Comparison of ENCODE assay signal across 18 cellular contexts in the genomic region with DNA sequence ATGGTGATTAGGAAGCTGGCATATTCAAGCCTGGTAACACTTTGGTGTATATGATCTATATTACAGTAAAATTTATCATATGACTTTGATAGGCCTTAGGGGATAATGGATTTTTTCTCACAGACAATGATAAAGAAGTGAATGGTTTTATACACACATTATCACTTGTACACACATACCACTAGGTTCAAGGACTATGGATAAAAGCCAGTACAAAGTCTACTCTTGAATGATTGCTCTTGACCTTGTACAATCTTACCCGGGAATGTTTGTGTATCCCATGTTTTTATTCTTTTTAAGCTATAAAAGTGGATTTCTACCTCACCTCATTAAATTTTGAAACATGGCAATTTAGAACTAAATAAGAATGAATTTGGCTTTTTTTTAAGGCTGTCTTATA.
DNase-seq lines count a peak whose midpoint lies in the region; ATAC-seq, FAIRE-seq and TF ChIP-seq lines count a peak whose summit lies in the region.
"Had no signal": no experiment of that assay in that cellular context is flagged by ENCODE, and none has a peak within 500 bp of the region (broad histone marks: within the 10 kb centered on the region; RNA-seq: fewer than 3 reads in every experiment).

No MANE protein-coding gene starts in this region.

- H3K27ac Mint-ChIP-seq in activated naive CD4-positive, alpha-beta T cell treated with anti-CD3 and anti-CD28 coated beads, Interleukin-2, amount 50 U/mL, for 72 hours, result no peak overlapping the region
- H3K27ac Mint-ChIP-seq: B cell; CD8-positive, alpha-beta T cell; H9 had no signal

- dilution Hi-C loops in mammary epithelial cell (cut with HindIII; ENCODE audit: low sequenced_read_pairs), result no loop called here

- no peak for FAIRE-seq in small intestine (lab: Jason Lieb, UNC)
- FAIRE-seq: GM12878 had no signal

- CTCF ChIA-PET in PC-3 (lab: Charles Lee) (no interaction called here), mammary epithelial cell (lab: Charles Lee; ENCODE audit: low non-redundant PET) (interaction anchor here (0.6 kb wide), 1 partner anchor 124 kb away, joined by 4 read pairs; no protein-coding TSS in a partner anchor)

- no peak for TF ChIP-seq CTCF in KMS-11 (conservative IDR thresholded peaks at IDR 0.05; ENCODE audit: low read depth, low read length)
- TF ChIP-seq CTCF in PC-3 (conservative IDR thresholded peaks at IDR 0.05; ENCODE audit: low read depth, low read length), result no peak
- TF ChIP-seq CTCF in mammary epithelial cell (conservative IDR thresholded peaks at IDR 0.05 in 1 of 2, IDR thresholded peaks at IDR 0.05 in 1 of 2; ENCODE audit: extremely low read depth in 1 of 2, insufficient read depth in 1 of 2, low read depth in 1 of 2, low read length in 2 of 2), result no peak

- H2AFZ ChIP-seq in KMS-11 (ENCODE audit: low read depth), result no peak overlapping the region
- H2AFZ ChIP-seq in PC-3 (ENCODE audit: low read length), result no peak overlapping the region
- H2AFZ ChIP-seq in mammary epithelial cell (ENCODE audit: low read depth, low read length), result no peak overlapping the region

- H3K9me2 ChIP-seq in PC-3 (replicated peaks; ENCODE audit: low read length), result no peaks in the 10 kb centered on the region

- H3K9me3 ChIP-seq in PC-3 (ENCODE audit: low read length) (no peaks in the 10 kb centered on the region), small intestine (ENCODE audit: control insufficient read depth, low read depth) (no peaks in the 10 kb centered on the region), mammary epithelial cell (replicated peaks; ENCODE audit: insufficient read depth, low read length) (no peaks in the 10 kb centered on the region)
- H3K9me3 ChIP-seq: BLaER1 treated with 17β-estradiol and CSF1 and Interleukin-3, amounts not matched to agents 10 nM and 100 nM had no signal

- no peaks in the 10 kb centered on the region for H4K20me1 ChIP-seq in KMS-11 (ENCODE audit: insufficient read depth)
- H4K20me1 ChIP-seq in PC-3 (ENCODE audit: low read length), result no peaks in the 10 kb centered on the region
- H4K20me1 ChIP-seq in mammary epithelial cell (ENCODE audit: insufficient read depth, low read length), result no peaks in the 10 kb centered on the region
- H4K20me1 ChIP-seq: BLaER1 treated with 17β-estradiol and CSF1 and Interleukin-3, amounts not matched to agents 10 nM and 100 nM had no signal

- H3K79me2 ChIP-seq in KMS-11 (ENCODE audit: insufficient read depth, low read depth) (no peaks in the 10 kb centered on the region), PC-3 (ENCODE audit: low read length) (no peaks in the 10 kb centered on the region), mammary epithelial cell (ENCODE audit: insufficient read depth, low read length) (no peaks in the 10 kb centered on the region)

- H3F3A ChIP-seq in PC-3 (ENCODE audit: low read length, unreplicated experiment), result no peaks in the 10 kb centered on the region

- in situ Hi-C loops in mammary epithelial cell (cut with MboI; ENCODE audit: low sequenced_read_pairs in 2 of 2), result no loop called here

- no peaks in the 10 kb centered on the region for H3K36me3 Mint-ChIP-seq in activated naive CD4-positive, alpha-beta T cell treated with anti-CD3 and anti-CD28 coated beads, Interleukin-2, amount 50 U/mL, for 72 hours
- H3K36me3 Mint-ChIP-seq: CD8-positive, alpha-beta T cell had no signal

- peak overlapping the region; percentile 35; the same call in 1 of the 2 replicates for H3K4me2 ChIP-seq in KMS-11
- H3K4me2 ChIP-seq in PC-3 (ENCODE audit: low read length), result 0 out of 2 replicates have a peak overlapping the region, but pooled peaks have one; percentile 38
- H3K4me2 ChIP-seq in mammary epithelial cell (ENCODE audit: insufficient read depth, low read depth, low read length), result no peak overlapping the region
- H3K4me2 ChIP-seq: BLaER1 treated with 17β-estradiol and CSF1 and Interleukin-3, amounts not matched to agents 10 nM and 100 nM had no signal

- no peak overlapping the region for H3K9ac ChIP-seq in KMS-11
- no peak overlapping the region for H3K9ac ChIP-seq in PC-3 (ENCODE audit: low read length)
- no peak overlapping the region for H3K9ac ChIP-seq in mammary epithelial cell (ENCODE audit: insufficient read depth, low read length)
- H3K9ac ChIP-seq: BLaER1 treated with 17β-estradiol and CSF1 and Interleukin-3, amounts not matched to agents 10 nM and 100 nM had no signal

- intact Hi-C loops in PC-3 (cut with micrococcal nuclease) (no loop called here), left colon (cut with DNase I, micrococcal nuclease) (no loop called here), mammary epithelial cell (cut with micrococcal nuclease) (no loop called here)

- no peak overlapping the region for H3K27ac ChIP-seq in KMS-11
- no peak overlapping the region for H3K27ac ChIP-seq in PC-3 (ENCODE audit: low read length)
- no peak overlapping the region for H3K27ac ChIP-seq in small intestine (ENCODE audit: low read depth in 1 of 2, low read length in 1 of 2)
- no peak overlapping the region for H3K27ac ChIP-seq in mammary epithelial cell (ENCODE audit: insufficient read depth, low read depth, low read length)
- H3K27ac ChIP-seq: BLaER1 treated with 17β-estradiol and CSF1 and Interleukin-3, amounts not matched to agents 10 nM and 100 nM had no signal

- peaks cover 46% of the 10 kb centered on the region for H3K4me1 ChIP-seq in KMS-11 (ENCODE audit: low read depth, poor library complexity, severe bottlenecking)
- 0 out of 2 replicates have a peak, but pooled peaks cover 4% of the 10 kb centered on the region for H3K4me1 ChIP-seq in PC-3 (ENCODE audit: insufficient read depth, low read length)
- peaks cover 0 to 2% of the 10 kb centered on the region in 2 donors for H3K4me1 ChIP-seq in small intestine (ENCODE audit: control insufficient read depth in 2 of 2, insufficient read depth in 1 of 2, low read depth in 1 of 2, low read length in 1 of 2)
- H3K4me1 ChIP-seq in mammary epithelial cell (ENCODE audit: insufficient read depth, low read length), result no peaks in the 10 kb centered on the region

- no peak overlapping the region for H3K4me3 ChIP-seq in KMS-11 (IDR thresholded peaks at IDR 0.05; ENCODE audit: insufficient read depth, low read depth, low read length)
- H3K4me3 ChIP-seq in PC-3 (ENCODE audit: low read length), result no peak overlapping the region
- H3K4me3 ChIP-seq in small intestine (ENCODE audit: low read depth in 1 of 2, low read length in 2 of 2), result no peak overlapping the region
- H3K4me3 ChIP-seq in mammary epithelial cell (replicated peaks in 1 of 3; ENCODE audit: insufficient read depth in 1 of 3, low read depth in 2 of 3, low read length in 3 of 3), result no peak overlapping the region
- no peak overlapping the region for H3K4me3 ChIP-seq in H7 (ENCODE audit: insufficient read depth, low read depth, low read length)
- H3K4me3 ChIP-seq: BLaER1 treated with 17β-estradiol and CSF1 and Interleukin-3, amounts not matched to agents 10 nM and 100 nM; GM12878 had no signal

- peaks cover 0 to 3% of the 10 kb centered on the region in 2 donors for H3K9me3 Mint-ChIP-seq in activated naive CD4-positive, alpha-beta T cell treated with anti-CD3 and anti-CD28 coated beads, Interleukin-2, amount 50 U/mL, for 72 hours
- H3K9me3 Mint-ChIP-seq: CD8-positive, alpha-beta T cell; H9 had no signal

- no peak for DNase-seq in PC-3
- DNase-seq in left colon, result no peak
- peak; percentile 59 for DNase-seq in small intestine
- no peak for DNase-seq in mammary epithelial cell
- no peak for DNase-seq in activated naive CD4-positive, alpha-beta T cell treated with anti-CD3 and anti-CD28 coated beads, Interleukin-2, amount 50 U/mL, for 72 hours (ENCODE audit: low spot score in 2 of 2)
- DNase-seq in H7, result no peak
- DNase-seq in NCI-H2227 (lab: John Stamatoyannopoulos, UW; ENCODE audit: unreplicated experiment), result no peak
- DNase-seq: CD8-positive, alpha-beta T cell; DMS 273 treated with DMSO at 0.1 percent for 48 hours; DMS53; DND-41; EL; GOT3; H9 had no signal

- POLR2A ChIA-PET in PC-3 (lab: Charles Lee; ENCODE audit: unreplicated experiment), result no interaction called here

- H3K36me3 ChIP-seq in KMS-11 (ENCODE audit: insufficient read depth) (no peaks in the 10 kb centered on the region), PC-3 (ENCODE audit: low read depth, low read length) (no peaks in the 10 kb centered on the region), small intestine (ENCODE audit: control insufficient read depth in 2 of 2, insufficient read depth in 2 of 2, low read length in 2 of 2) (no peaks in the 10 kb centered on the region), mammary epithelial cell (ENCODE audit: insufficient read depth, low read length) (no peaks in the 10 kb centered on the region), H7 (replicated peaks; ENCODE audit: control insufficient read depth, insufficient read depth, low read length) (no peaks in the 10 kb centered on the region)
- H3K36me3 ChIP-seq: BLaER1 treated with 17β-estradiol and CSF1 and Interleukin-3, amounts not matched to agents 10 nM and 100 nM had no signal

- no peaks in the 10 kb centered on the region for H3K27me3 ChIP-seq in KMS-11 (ENCODE audit: insufficient read depth, low read depth)
- H3K27me3 ChIP-seq in PC-3 (ENCODE audit: low read length), result no peaks in the 10 kb centered on the region
- H3K27me3 ChIP-seq in small intestine (ENCODE audit: control insufficient read depth in 2 of 2, insufficient read depth in 2 of 2, low read length in 2 of 2), result no peaks in the 10 kb centered on the region
- H3K27me3 ChIP-seq in mammary epithelial cell (ENCODE audit: insufficient read depth, low read length), result peaks cover 2% of the 10 kb centered on the region
- H3K27me3 ChIP-seq in H7 (ENCODE audit: control insufficient read depth, insufficient read depth, low read length), result no peaks in the 10 kb centered on the region
- H3K27me3 ChIP-seq: BLaER1 treated with 17β-estradiol and CSF1 and Interleukin-3, amounts not matched to agents 10 nM and 100 nM had no signal

- 17 to 52% (median 24%) methylated on average over 1 of the region's 1 CpG for WGBS in small intestine, 3 donors
- WGBS in mammary epithelial cell (ENCODE audit: low coverage, missing lambda C conversion rate), result 100% methylated on average over 1 of the region's 1 CpG

- no TSS peak for BruUV-seq in PC-3 (replicated peaks; lab: Mats Ljungman, UMichigan)
- BruUV-seq in mammary epithelial cell (replicated peaks; lab: Mats Ljungman, UMichigan), result no TSS peak

- ATAC-seq in PC-3 (no peak), left colon (peak; percentile 39)
- ATAC-seq in activated naive CD4-positive, alpha-beta T cell treated with anti-CD3 and anti-CD28 coated beads, Interleukin-2, amount 50 U/mL, for 72 hours, result no peak
- ATAC-seq: CD8-positive, alpha-beta T cell; GM12878 had no signal
